Comparison of ENCODE assay signal across 8 cellular contexts in the genomic region with DNA sequence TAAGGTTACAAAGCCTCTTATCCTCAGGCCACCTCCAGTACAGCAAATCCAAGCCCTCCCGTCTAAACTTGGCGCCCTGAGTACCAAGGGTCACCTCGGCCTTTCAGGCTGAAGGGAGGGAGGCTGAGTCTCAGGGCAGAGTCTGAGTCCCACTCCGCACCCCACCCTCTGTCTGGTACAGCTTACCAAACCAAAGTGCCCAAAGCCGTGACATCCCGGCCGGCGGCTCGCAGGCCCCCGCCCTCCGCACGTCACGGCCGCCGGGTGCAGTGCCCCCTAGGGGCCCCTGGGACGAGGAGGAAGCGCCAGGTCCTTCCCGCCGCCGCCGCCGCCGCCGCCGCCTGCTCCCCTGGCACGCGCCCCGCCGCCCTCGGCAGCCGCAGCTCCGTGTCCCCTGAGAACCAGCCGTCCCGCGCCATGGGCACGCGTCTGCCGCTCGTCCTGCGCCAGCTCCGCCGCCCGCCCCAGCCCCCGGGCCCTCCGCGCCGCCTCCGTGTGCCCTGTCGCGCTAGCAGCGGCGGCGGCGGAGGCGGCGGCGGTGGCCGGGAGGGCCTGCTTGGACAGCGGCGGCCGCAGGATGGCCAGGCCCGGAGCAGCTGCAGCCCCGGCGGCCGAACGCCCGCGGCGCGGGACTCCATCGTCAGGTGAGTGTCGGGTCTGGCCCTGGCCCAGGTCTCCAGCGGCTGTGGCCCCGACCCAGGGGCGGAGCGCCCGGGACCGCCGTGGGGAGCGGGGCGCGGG. TPM values are rescaled to one million over a fixed set of nuclear protein-coding genes. Genes with fewer than 3 reads are reported as not detected.
DNase-seq lines count a peak whose midpoint lies in the region; ATAC-seq and TF ChIP-seq lines count a peak whose summit lies in the region.

A gene (plus strand): TSS at position 297 of the 741 bp plus-strand sequence. CDS start 121 bp downstream, at position 418.

- no peaks in the 10 kb centered on the region for H3K27me3 Mint-ChIP-seq in neural crest cell (ENCODE audit: low read depth)

- peak; percentile 27 for DNase-seq in DMS114 treated with DMSO at 0.1 percent for 48 hours (lab: John Stamatoyannopoulos, UW; ENCODE audit: unreplicated experiment)
- peak; percentile 89 for DNase-seq in HPDE6-E6E7 (ENCODE audit: extremely low spot score)
- peak; percentile 88 for DNase-seq in RPMI8226
- peak; percentile 90 for DNase-seq in activated effector memory CD4-positive, alpha-beta T cell treated with anti-CD3 and anti-CD28 coated beads, Interleukin-2, amount 50 U/mL, for 16 hours
- peak; percentile 96 for DNase-seq in fibroblast of villous mesenchyme (ENCODE audit: low read depth)
- DNase-seq in neural crest cell (ENCODE audit: low read depth, low spot score) = peak; percentile 74

- peak within 1 kb of the TSS; percentile 95 for H3K4me3 Mint-ChIP-seq in neural crest cell

- no peaks in the 10 kb centered on the region for H3K36me3 ChIP-seq in stomach smooth muscle (ENCODE audit: control insufficient read depth in 2 of 2, insufficient read depth in 2 of 2, low read length in 2 of 2)

- H3K27ac Mint-ChIP-seq in neural crest cell (ENCODE audit: unreplicated experiment) = peak within 1 kb of the TSS; percentile 96

- H3K36me3 Mint-ChIP-seq in neural crest cell (ENCODE audit: low read depth) = no peaks in the 10 kb centered on the region

- peaks cover 8% of the 10 kb centered on the region for H3K4me1 ChIP-seq in stomach smooth muscle (ENCODE audit: control insufficient read depth, insufficient read depth, low read length)

- peaks cover 20% of the 10 kb centered on the region for H3K4me1 Mint-ChIP-seq in neural crest cell

- H3K9ac ChIP-seq in stomach smooth muscle (ENCODE audit: low read length in 2 of 2) = peak within 1 kb of the TSS; percentile 81 to 86

- H3K4me3 ChIP-seq in fibroblast of villous mesenchyme (ENCODE audit: low read depth, low read length) (peak within 1 kb of the TSS; percentile 64), stomach smooth muscle (ENCODE audit: low read length in 2 of 2) (peak within 1 kb of the TSS; percentile 80 to 81)

- H3K9me3 Mint-ChIP-seq in neural crest cell = no peaks in the 10 kb centered on the region

- peak; percentile 54 for ATAC-seq in GM19468 (IDR thresholded peaks at IDR 0.05; ENCODE audit: extremely low read depth, unreplicated experiment)

- no peaks in the 10 kb centered on the region for H3K27me3 ChIP-seq in stomach smooth muscle (ENCODE audit: control insufficient read depth in 1 of 2, insufficient read depth in 2 of 2, low read length in 2 of 2)

- H3K27ac ChIP-seq in stomach smooth muscle (ENCODE audit: low read length) = peak within 1 kb of the TSS; percentile 60

- TF ChIP-seq CTCF in fibroblast of villous mesenchyme (IDR thresholded peaks at IDR 0.05; ENCODE audit: insufficient read depth, low read depth, low read length) (peak; percentile 41), neural crest cell (conservative IDR thresholded peaks at IDR 0.05) (peak; percentile 66)

- H3K9me3 ChIP-seq in stomach smooth muscle (ENCODE audit: control insufficient read depth in 2 of 2, low read length in 2 of 2) = no peaks in the 10 kb centered on the region

RNA-seq across cellular contexts. Expression of the gene that starts here (rescaled TPM):
- total RNA-seq in fibroblast of villous mesenchyme (43.2 and 56.0 TPM in 2 replicates), neural crest cell (67.6 and 71.3 TPM in 2 replicates)

Comparison
In these comparisons a context has a peak if more than half of its experiments do, and no peak if none do; other contexts are left out.
1. Peak in every context shown above with its lines: DNase-seq, ATAC-seq, H3K4me3 ChIP-seq and H3K27ac ChIP-seq.
2. DNase-seq: peak in every context shown above with its lines; median percentile 96 in fibroblast of villous mesenchyme; 90 in activated effector memory CD4-positive, alpha-beta T cell treated with anti-CD3 and anti-CD28 coated beads, Interleukin-2, amount 50 U/mL, for 16 hours; 89 in HPDE6-E6E7; 88 in RPMI8226; 74 in neural crest cell; 27 in DMS114 treated with DMSO at 0.1 percent for 48 hours.